21 cellular contexts compared by ENCODE assay signal in genomic region chr11:118961591-118961990, GRCh38. TPM values are rescaled to one million over a fixed set of nuclear protein-coding genes. Genes with fewer than 3 reads are reported as not detected.
A peak's percentile ranks its signal among the peaks of the same experiment; 100 is the strongest.
DNase-seq lines count a peak whose midpoint lies in the region; ATAC-seq and TF ChIP-seq lines count a peak whose summit lies in the region.
"Had no signal": no experiment of that assay in that cellular context is flagged by ENCODE, and none has a peak within 500 bp of the region (broad histone marks: within the 10 kb centered on the region; RNA-seq: fewer than 3 reads in every experiment).

No MANE protein-coding gene starts in this region.

- in situ Hi-C loops in gastrocnemius medialis (cut with MboI; ENCODE audit: low sequenced_read_pairs in 4 of 4), result no loop called here

- TF ChIP-seq CTCF in colonic mucosa (IDR thresholded peaks at IDR 0.05) (no peak), gastrocnemius medialis (IDR thresholded peaks at IDR 0.05 in 4 of 5, conservative IDR thresholded peaks at IDR 0.05 in 1 of 5) (no peak)

- peaks cover 0 to 30% (median 10%) of the 10 kb centered on the region in 10 experiments; a peak in 18 of 20 replicates for H3K4me1 ChIP-seq in BLaER1 treated with 17β-estradiol and CSF1 and Interleukin-3, amounts not matched to agents 10 nM and 100 nM
- H3K4me1 ChIP-seq in colonic mucosa, result no peaks in the 10 kb centered on the region
- H3K4me1 ChIP-seq in gastrocnemius medialis, result no peaks in the 10 kb centered on the region
- H3K4me1 ChIP-seq: BE2C had no signal

- H3K27me3 ChIP-seq in BLaER1 treated with 17β-estradiol and CSF1 and Interleukin-3, amounts not matched to agents 10 nM and 100 nM, result no peaks in the 10 kb centered on the region
- H3K27me3 ChIP-seq in colonic mucosa (no peaks in the 10 kb centered on the region), gastrocnemius medialis (no peaks in the 10 kb centered on the region)
- H3K27me3 ChIP-seq: BE2C had no signal

- TF ChIP-seq POLR2A in gastrocnemius medialis (IDR thresholded peaks at IDR 0.05), result no peak

- peaks cover 0 to 4% (median 0%) of the 10 kb centered on the region in 11 experiments; a peak in 1 of 22 replicates for H3K9me3 ChIP-seq in BLaER1 treated with 17β-estradiol and CSF1 and Interleukin-3, amounts not matched to agents 10 nM and 100 nM (replicated peaks in 1 of 11)
- H3K9me3 ChIP-seq in colonic mucosa (no peaks in the 10 kb centered on the region), gastrocnemius medialis (no peaks in the 10 kb centered on the region)
- H3K9me3 ChIP-seq: BE2C had no signal

- POLR2A ChIA-PET in HEK293T (lab: Yijun Ruan, JAX), result no interaction called here

- CTCF ChIA-PET in HEK293T (lab: Yijun Ruan, JAX), result interaction anchor here (0.8 kb wide), 1 partner anchor 10 kb away, joined by 3 read pairs; no protein-coding TSS in a partner anchor

- no peaks in the 10 kb centered on the region for H4K20me1 ChIP-seq in BLaER1 treated with 17β-estradiol and CSF1 and Interleukin-3, amounts not matched to agents 10 nM and 100 nM

- no peak overlapping the region for H3K4me3 ChIP-seq in BLaER1 treated with 17β-estradiol and CSF1 and Interleukin-3, amounts not matched to agents 10 nM and 100 nM
- H3K4me3 ChIP-seq in colonic mucosa (no peak overlapping the region), gastrocnemius medialis (no peak overlapping the region)

- ATAC-seq in gastrocnemius medialis, result no peak
- ATAC-seq in HG02759 (IDR thresholded peaks at IDR 0.05; ENCODE audit: unreplicated experiment), result no peak
- ATAC-seq: CD8-positive, alpha-beta T cell; SK-N-SH treated with all-trans-retinoic acid at 6 μM for 48 hours had no signal

- H3K9ac ChIP-seq in BLaER1 treated with 17β-estradiol and CSF1 and Interleukin-3, amounts not matched to agents 10 nM and 100 nM, result peak overlapping the region in 1 of 11 experiments; percentile 33; a peak in 2 of 22 replicates
- H3K9ac ChIP-seq in colonic mucosa (ENCODE audit: low read depth in 2 of 2, low read length in 2 of 2), result peak overlapping the region in 1 of 2 donors; percentile 34

- intact Hi-C loops in colonic mucosa (cut with DNase I) (no loop called here), gastrocnemius medialis (cut with DNase I; ENCODE audit: low total_unique reads) (no loop called here)

- peak; percentile 2 for DNase-seq in HEK293T (ENCODE audit: extremely low spot score)
- DNase-seq in colonic mucosa, result peak; percentile 28
- peak; percentile 59 for DNase-seq in myocyte (ENCODE audit: low read depth)
- DNase-seq in iPS-NIHi7 (ENCODE audit: extremely low spot score), result no peak
- no peak for DNase-seq in gastrocnemius medialis
- no peak for DNase-seq in NCI-H2081 treated with DMSO at 0.1 percent for 48 hours (lab: John Stamatoyannopoulos, UW)
- DNase-seq: BE2C; CD8-positive, alpha-beta T cell; DMS53; Kasumi-1; MM.1S; NCI-H1092; NCI-H1436 treated with DMSO at 0.1 percent for 48 hours; NCI-H2029; NCI-H2171; NCI-H446; NCI-H526 treated with DMSO at 0.1 percent for 48 hours; NK-92 treated with Interleukin-12 subunit alpha and Interleukin-12 subunit beta, amount 100 ng/mL, for 24 hours had no signal

- H3K36me3 ChIP-seq in BLaER1 treated with 17β-estradiol and CSF1 and Interleukin-3, amounts not matched to agents 10 nM and 100 nM, result no peaks in the 10 kb centered on the region
- H3K36me3 ChIP-seq in colonic mucosa (no peaks in the 10 kb centered on the region), gastrocnemius medialis (no peaks in the 10 kb centered on the region)
- H3K36me3 ChIP-seq: BE2C had no signal

- peak overlapping the region; percentile 32 to 75 (median 61); a peak in 19 of 22 replicates for H3K4me2 ChIP-seq in BLaER1 treated with 17β-estradiol and CSF1 and Interleukin-3, amounts not matched to agents 10 nM and 100 nM

- H3K27ac ChIP-seq in BLaER1 treated with 17β-estradiol and CSF1 and Interleukin-3, amounts not matched to agents 10 nM and 100 nM, result no peak overlapping the region
- H3K27ac ChIP-seq in colonic mucosa (no peak overlapping the region), gastrocnemius medialis (no peak overlapping the region)

TF ChIP-seq in HEK293T, 16 proteins besides CTCF, POLR2A, EP300 and RAD21:
- no peak for TF ChIP-seq BHLHE40 (IDR thresholded peaks at IDR 0.05; ENCODE audit: borderline replicate concordance)

RNA-seq across cellular contexts. Expression of gene UPK2, which starts 5.5 kb away (rescaled TPM):
- total RNA-seq in colonic mucosa (not detected), myocyte (not detected in 2 replicates), gastrocnemius medialis (not detected)
- 0.82 TPM for polyA plus RNA-seq in myocyte (2012)
- total RNA-seq: CD8-positive, alpha-beta T cell had no signal

RNA-seq across cellular contexts. Expression of gene FOXR1, which starts 10.0 kb away (rescaled TPM):
- total RNA-seq in colonic mucosa (not detected), myocyte (not detected in 2 replicates), gastrocnemius medialis (not detected)
- not detected for polyA plus RNA-seq in myocyte (2012)
- total RNA-seq: CD8-positive, alpha-beta T cell had no signal

RNA-seq across cellular contexts. Expression of gene BCL9L, which starts 35.9 kb away (rescaled TPM):
- total RNA-seq in colonic mucosa (10 to 100 TPM; 31.4 to 37.4 TPM), myocyte (15.2 and 22.1 TPM in 2 replicates), gastrocnemius medialis (10 to 100 TPM; 17.1 to 35.6 (median 23.8) TPM)
- polyA plus RNA-seq in myocyte (2012), result 36.4 TPM

RNA-seq across cellular contexts. Expression of gene CENATAC, which starts 36.3 kb away (rescaled TPM):
- total RNA-seq in colonic mucosa (10 to 100 TPM; 11.9 to 19.0 TPM), myocyte (14.6 and 15.7 TPM in 2 replicates), gastrocnemius medialis (10 to 100 TPM in 3 of 4 donors, 1 to 10 TPM in 1; 7.4 to 36.4 (median 16.1) TPM)
- 18.0 TPM for polyA plus RNA-seq in myocyte (2012)

RNA-seq across cellular contexts. Expression of gene RPS25, which starts 56.6 kb away (rescaled TPM):
- total RNA-seq in colonic mucosa, result 100 to 1,000 TPM; 710 to 758 TPM
- total RNA-seq in myocyte, result 960 and 1,378 TPM in 2 replicates
- 700 TPM for polyA plus RNA-seq in myocyte (2012)
- total RNA-seq in gastrocnemius medialis, result 1,000 to 10,000 TPM; 1,700 to 2,567 (median 1,849) TPM

Comparison
In these comparisons a context has a peak if more than half of its experiments do, and no peak if none do; other contexts are left out.
1. DNase-seq: peak in HEK293T (single experiment), colonic mucosa (single experiment) and myocyte (single experiment); none in iPS-NIHi7 (single experiment), gastrocnemius medialis (0 of 2) and NCI-H2081 treated with DMSO at 0.1 percent for 48 hours (single experiment).